Comparison of ENCODE assay signal across 8 cellular contexts in genomic region chrX:102720237-102721168, GRCh38. TPM values are rescaled to one million over a fixed set of nuclear protein-coding genes. Genes with fewer than 3 reads are reported as not detected.
DNase-seq lines count a peak whose midpoint lies in the region; ATAC-seq and TF ChIP-seq lines count a peak whose summit lies in the region.

TSS of gene GPRASP3 (plus strand) at chrX:102720743. CDS start at chrX:102748996, 28,253 bp downstream.

- H3K27ac ChIP-seq in H9 (ENCODE audit: insufficient read length, low read depth, low read length) (no peak within 1 kb of the TSS), layer of hippocampus (ENCODE audit: low read depth, low read length) (peak within 1 kb of the TSS; percentile 35)

- no CpG with 5 or more reads among the region's 31 CpGs for WGBS in H9 (ENCODE audit: extremely low coverage, insufficient read length, low lambda C conversion rate)

- intact Hi-C loops in activated CD4-positive, alpha-beta T cell treated with anti-CD3 and anti-CD28 coated beads for 36 hours (cut with DNase I, micrococcal nuclease) = loop anchor here in 1 of 2 experiments (2.0 kb wide), 2 partner anchors 48 to 62 kb away; no protein-coding TSS in a partner anchor

- H3K4ac ChIP-seq in H9 (ENCODE audit: low read depth, low read length) = no peak within 1 kb of the TSS

- H2AK5ac ChIP-seq in H9 (ENCODE audit: insufficient read length, low read length) = no peak within 1 kb of the TSS

- no peak within 1 kb of the TSS for H3K4me3 Mint-ChIP-seq in H9
- peak within 1 kb of the TSS; percentile 85 for H3K4me3 Mint-ChIP-seq in activated CD4-positive, alpha-beta T cell treated with anti-CD3 and anti-CD28 coated beads for 36 hours

- no peak within 1 kb of the TSS for H3K14ac ChIP-seq in H9 (ENCODE audit: insufficient read depth, low read length)

- H3K36me3 Mint-ChIP-seq in H9 (ENCODE audit: insufficient read depth in 1 of 3, low read depth in 3 of 3) = peaks cover 0 to 11% (median 3%) of the 10 kb centered on the region in 3 experiments; a peak in 4 of 7 replicates
- no peaks in the 10 kb centered on the region for H3K36me3 Mint-ChIP-seq in activated CD4-positive, alpha-beta T cell treated with anti-CD3 and anti-CD28 coated beads for 36 hours (ENCODE audit: low read depth)

- H2BK5ac ChIP-seq in H9 (ENCODE audit: insufficient read length, low read length) = no peak within 1 kb of the TSS

- H3K9me3 ChIP-seq in H9 (ENCODE audit: control insufficient read depth, low read depth, low read length) = peaks cover 19% of the 10 kb centered on the region

- H4K5ac ChIP-seq in H9 (ENCODE audit: insufficient read length, low read depth, low read length) = no peak within 1 kb of the TSS

- H3K27me3 ChIP-seq in H9 (ENCODE audit: insufficient read depth, low read length) = no peaks in the 10 kb centered on the region
- H3K27me3 ChIP-seq in layer of hippocampus (ENCODE audit: control insufficient read depth, insufficient read depth, low read length) = no peaks in the 10 kb centered on the region

- H4K91ac ChIP-seq in H9 (ENCODE audit: insufficient read length, low read depth, low read length) = no peak within 1 kb of the TSS

- H4K20me1 ChIP-seq in H9 (ENCODE audit: control insufficient read depth, insufficient read depth, insufficient read length) = no peaks in the 10 kb centered on the region

- no peak within 1 kb of the TSS for H2BK15ac ChIP-seq in H9 (ENCODE audit: low read depth, low read length)

- peaks cover 8 to 14% of the 10 kb centered on the region in 2 experiments for H3K4me1 Mint-ChIP-seq in H9
- H3K4me1 Mint-ChIP-seq in activated CD4-positive, alpha-beta T cell treated with anti-CD3 and anti-CD28 coated beads for 36 hours = peaks cover 7% of the 10 kb centered on the region

- CTCF ChIA-PET in activated CD4-positive, alpha-beta T cell treated with anti-CD3 and anti-CD28 coated beads for 36 hours (lab: Charles Lee) = interaction anchor here (1.0 kb wide), 1 partner anchor 54 kb away, joined by 5 read pairs; no protein-coding TSS in a partner anchor

- H2AFZ ChIP-seq in H9 (ENCODE audit: low read length) = no peak within 1 kb of the TSS

- H3K79me1 ChIP-seq in H9 (ENCODE audit: insufficient read depth, low read depth, low read length, poor library complexity, severe bottlenecking) = no peaks in the 10 kb centered on the region

- H4K8ac ChIP-seq in H9 (replicated peaks; ENCODE audit: insufficient read length, low read depth, low read length) = no peak within 1 kb of the TSS

- peaks cover 58 to 61% of the 10 kb centered on the region in 2 experiments for H3K9me3 Mint-ChIP-seq in H9
- no peaks in the 10 kb centered on the region for H3K9me3 Mint-ChIP-seq in activated CD4-positive, alpha-beta T cell treated with anti-CD3 and anti-CD28 coated beads for 36 hours (ENCODE audit: low read depth)

- no peak within 1 kb of the TSS for H2BK20ac ChIP-seq in H9 (ENCODE audit: low read depth, low read length, poor library complexity, severe bottlenecking)

- peak; percentile 100 for ATAC-seq in activated CD4-positive, alpha-beta T cell treated with anti-CD3 and anti-CD28 coated beads for 36 hours

- peak; percentile 55 for DNase-seq in DMS79 (lab: John Stamatoyannopoulos, UW)
- no peak for DNase-seq in H9
- peak; percentile 35 for DNase-seq in NCI-H146 treated with DMSO at 0.1 percent for 48 hours (lab: John Stamatoyannopoulos, UW; ENCODE audit: unreplicated experiment)
- DNase-seq in activated CD4-positive, alpha-beta T cell treated with anti-CD3 and anti-CD28 coated beads for 36 hours = peak; percentile 89
- DNase-seq in cerebellar cortex (ENCODE audit: low spot score) = peak; percentile 85
- DNase-seq in stimulated activated CD4-positive, alpha-beta T cell treated with anti-CD3 and anti-CD28 coated beads, Interleukin-1b, Interleukin-23, amount 100 ng/mL, for 48 hours = peak; percentile 72
- no peak for DNase-seq in OCI-M2 (lab: John Stamatoyannopoulos, UW; ENCODE audit: unreplicated experiment)

- H3K9ac ChIP-seq in H9 (ENCODE audit: extremely low read depth, insufficient read length, low read length) = no peak within 1 kb of the TSS

- H3K23ac ChIP-seq in H9 (ENCODE audit: insufficient read length, low read depth, low read length) = no peak within 1 kb of the TSS

- H3K23me2 ChIP-seq in H9 (ENCODE audit: insufficient read length, low read depth, low read length, poor library complexity, severe bottlenecking) = no peaks in the 10 kb centered on the region

- H2BK120ac ChIP-seq in H9 (ENCODE audit: low read depth, low read length, poor library complexity, severe bottlenecking) = no peak within 1 kb of the TSS

- no peak within 1 kb of the TSS for H2BK12ac ChIP-seq in H9 (ENCODE audit: insufficient read length, low read depth, low read length)

- no peak within 1 kb of the TSS for H3K18ac ChIP-seq in H9 (ENCODE audit: insufficient read length, low read depth, low read length)

- no peaks in the 10 kb centered on the region for H3K4me1 ChIP-seq in H9 (ENCODE audit: insufficient read depth, low read length)

- H3K56ac ChIP-seq in H9 (ENCODE audit: insufficient read length, low read depth, low read length) = no peak within 1 kb of the TSS

- H3K27me3 Mint-ChIP-seq in H9 (ENCODE audit: low read depth) = no peaks in the 10 kb centered on the region
- H3K27me3 Mint-ChIP-seq in activated CD4-positive, alpha-beta T cell treated with anti-CD3 and anti-CD28 coated beads for 36 hours = no peaks in the 10 kb centered on the region

- H3K79me2 ChIP-seq in H9 (ENCODE audit: insufficient read depth, low read length) = no peaks in the 10 kb centered on the region

- no peak for TF ChIP-seq CTCF in H9 (conservative IDR thresholded peaks at IDR 0.05)

- POLR2A ChIA-PET in activated CD4-positive, alpha-beta T cell treated with anti-CD3 and anti-CD28 coated beads for 36 hours (lab: Charles Lee) = no interaction called here

- no peak within 1 kb of the TSS for H3T11ph ChIP-seq in H9 (ENCODE audit: low read length)

- peak within 1 kb of the TSS; percentile 32 for H3K4me2 ChIP-seq in H9 (ENCODE audit: insufficient read depth, insufficient read length, low read length)

- no peak within 1 kb of the TSS for H3K27ac Mint-ChIP-seq in H9
- H3K27ac Mint-ChIP-seq in activated CD4-positive, alpha-beta T cell treated with anti-CD3 and anti-CD28 coated beads for 36 hours = peak within 1 kb of the TSS; percentile 79

RNA-seq across cellular contexts. Expression of gene GPRASP3, which starts in this region (rescaled TPM):
- 4.8 and 5.3 TPM in 2 replicates for total RNA-seq in H9 (2021)
- total RNA-seq in activated CD4-positive, alpha-beta T cell treated with anti-CD3 and anti-CD28 coated beads for 36 hours = 1 to 10 TPM; 1.0 to 1.8 TPM

Comparison
In these comparisons a context has a peak if more than half of its experiments do, and no peak if none do; other contexts are left out.
1. DNase-seq: peak in DMS79 (single experiment), NCI-H146 treated with DMSO at 0.1 percent for 48 hours (single experiment), activated CD4-positive, alpha-beta T cell treated with anti-CD3 and anti-CD28 coated beads for 36 hours (single experiment), cerebellar cortex (single experiment) and stimulated activated CD4-positive, alpha-beta T cell treated with anti-CD3 and anti-CD28 coated beads, Interleukin-1b, Interleukin-23, amount 100 ng/mL, for 48 hours (single experiment); none in H9 (single experiment) and OCI-M2 (single experiment).